In the genomic region with DNA sequence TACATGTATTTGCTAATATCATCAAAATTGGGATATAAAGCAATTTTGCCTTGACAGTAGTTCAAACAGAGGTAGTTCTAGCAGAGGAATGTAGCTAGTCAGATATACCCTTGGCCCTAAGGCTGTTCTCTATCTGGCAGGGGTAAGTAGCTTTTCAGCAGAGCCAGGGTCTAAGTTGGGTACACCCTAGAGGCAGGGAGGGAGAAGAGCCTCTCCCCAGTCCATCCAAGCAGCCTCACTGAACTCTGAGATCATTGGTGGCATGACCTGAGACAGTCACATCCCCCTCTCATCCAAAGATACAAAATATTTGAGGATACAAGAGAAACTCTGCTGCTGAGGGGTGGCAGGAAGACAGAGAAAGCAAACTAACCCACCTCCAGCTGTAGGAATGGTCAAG, we compare ENCODE assay signal across 15 cellular contexts.
"Had no signal": no experiment of that assay in that cellular context is flagged by ENCODE, and none has a peak within 500 bp of the region (broad histone marks: within the 10 kb centered on the region; RNA-seq: fewer than 3 reads in every experiment).

No MANE protein-coding gene starts in this region.

- H3K4me1 Mint-ChIP-seq: activated B cell treated with CpG ODN at 0.5 μM for 24 hours; activated CD8-positive, alpha-beta memory T cell treated with anti-CD3 and anti-CD28 coated beads, Interleukin-2, amount 10 ng/mL, durations not matched to agents 7 days and 5 days had no signal

- H3K27me3 ChIP-seq: esophagus squamous epithelium, thyroid gland had no signal

- H3K27ac Mint-ChIP-seq: activated B cell treated with CpG ODN at 0.5 μM for 24 hours; activated CD4-positive, alpha-beta memory T cell treated with anti-CD3 and anti-CD28 coated beads for 36 hours; activated CD8-positive, alpha-beta memory T cell treated with anti-CD3 and anti-CD28 coated beads, Interleukin-2, amount 10 ng/mL, durations not matched to agents 7 days and 5 days; activated naive CD8-positive, alpha-beta T cell; nephron had no signal

- H3K4me3 Mint-ChIP-seq: activated B cell treated with CpG ODN at 0.5 μM for 24 hours; activated CD4-positive, alpha-beta memory T cell treated with anti-CD3 and anti-CD28 coated beads for 36 hours; activated CD8-positive, alpha-beta memory T cell treated with anti-CD3 and anti-CD28 coated beads, Interleukin-2, amount 10 ng/mL, durations not matched to agents 7 days and 5 days; activated naive CD8-positive, alpha-beta T cell; nephron had no signal

- H3K9me3 ChIP-seq: esophagus squamous epithelium, thyroid gland had no signal

- H3K4me3 ChIP-seq: esophagus squamous epithelium, thyroid gland had no signal

- H3K36me3 ChIP-seq: esophagus squamous epithelium, thyroid gland had no signal

- ATAC-seq: activated CD8-positive, alpha-beta memory T cell treated with anti-CD3 and anti-CD28 coated beads, Interleukin-2, amount 10 ng/mL, durations not matched to agents 7 days and 5 days had no signal

- H3K9me3 Mint-ChIP-seq: activated B cell treated with CpG ODN at 0.5 μM for 24 hours; activated CD4-positive, alpha-beta memory T cell treated with anti-CD3 and anti-CD28 coated beads for 36 hours; nephron had no signal

- H3K4me1 ChIP-seq: esophagus squamous epithelium had no signal

- DNase-seq: activated B cell treated with CpG ODN at 0.5 μM for 24 hours; activated CD4-positive, alpha-beta memory T cell treated with anti-CD3 and anti-CD28 coated beads for 36 hours; activated CD4-positive, alpha-beta T cell treated with anti-CD3 and anti-CD28 coated beads for 4 hours; activated CD8-positive, alpha-beta memory T cell treated with anti-CD3 and anti-CD28 coated beads, Interleukin-2, amount 10 ng/mL, durations not matched to agents 7 days and 5 days; effector CD4-positive, alpha-beta T cell; esophagus squamous epithelium; midbrain; nucleus accumbens; stimulated activated CD4-positive, alpha-beta T cell treated with anti-CD3 and anti-CD28 coated beads, Interleukin-12 subunit alpha, Interleukin-12 subunit beta, amount 100 ng/mL, for 4 hours; stimulated activated CD4-positive, alpha-beta T cell treated with anti-CD3 and anti-CD28 coated beads, Interleukin-1b, Interleukin-23, amount 100 ng/mL, for 48 hours; stimulated activated CD8-positive, alpha-beta memory T cell treated with anti-CD3 and anti-CD28 coated beads, Interleukin-4, amount 100 ng/mL, for 48 hours; stimulated activated naive CD4-positive, alpha-beta T cell; thyroid gland had no signal

- H3K27ac ChIP-seq: esophagus squamous epithelium, thyroid gland had no signal

- H3K36me3 Mint-ChIP-seq: activated CD4-positive, alpha-beta memory T cell treated with anti-CD3 and anti-CD28 coated beads for 36 hours; activated CD8-positive, alpha-beta memory T cell treated with anti-CD3 and anti-CD28 coated beads, Interleukin-2, amount 10 ng/mL, durations not matched to agents 7 days and 5 days; activated naive CD8-positive, alpha-beta T cell had no signal

- H3K27me3 Mint-ChIP-seq: activated B cell treated with CpG ODN at 0.5 μM for 24 hours; activated CD4-positive, alpha-beta memory T cell treated with anti-CD3 and anti-CD28 coated beads for 36 hours; activated CD8-positive, alpha-beta memory T cell treated with anti-CD3 and anti-CD28 coated beads, Interleukin-2, amount 10 ng/mL, durations not matched to agents 7 days and 5 days had no signal
